8 cellular contexts compared by ENCODE assay signal in genomic region chr13:30421093-30422055, GRCh38.
A peak's percentile ranks its signal among the peaks of the same experiment; 100 is the strongest.
DNase-seq lines count a peak whose midpoint lies in the region; ATAC-seq and TF ChIP-seq lines count a peak whose summit lies in the region.

No MANE protein-coding gene starts in this region.

- H3K9ac ChIP-seq in DND-41 (ENCODE audit: low read depth, low read length): peak overlapping the region; percentile 69

- ATAC-seq in DND-41 (ENCODE audit: insufficient read depth, low read depth) (peak; percentile 55), GM18858 (IDR thresholded peaks at IDR 0.05; ENCODE audit: unreplicated experiment) (no peak)

- peaks cover 54% of the 10 kb centered on the region for H3K4me1 ChIP-seq in DND-41 (ENCODE audit: insufficient read depth, low read length)

- H3K27me3 ChIP-seq in DND-41 (ENCODE audit: insufficient read depth, low read length, poor library complexity) (no peaks in the 10 kb centered on the region), layer of hippocampus (ENCODE audit: control insufficient read depth, insufficient read depth, low read length) (no peaks in the 10 kb centered on the region)

- DNase-seq in DND-41 (peak; percentile 74), GOT3 (lab: John Stamatoyannopoulos, UW) (peak; percentile 18), NCI-H128 (lab: John Stamatoyannopoulos, UW; ENCODE audit: unreplicated experiment) (peak; percentile 39), dedifferentiated amniotic fluid mesenchymal stem cell (ENCODE audit: extremely low spot score) (peak; percentile 69)
- DNase-seq in stimulated activated CD4-positive, alpha-beta T cell treated with anti-CD3 and anti-CD28 coated beads, Interleukin-12 subunit alpha, Interleukin-12 subunit beta, amount 100 ng/mL, for 4 hours: peak; percentile 44

- peak overlapping the region; percentile 57; the same call in 1 of the 2 replicates for H2AFZ ChIP-seq in DND-41 (ENCODE audit: low read depth, low read length)

- peak overlapping the region; percentile 93 for H3K4me2 ChIP-seq in DND-41 (ENCODE audit: insufficient read depth, low read length)

- H3K27ac ChIP-seq in DND-41 (ENCODE audit: low read length) (peak overlapping the region; percentile 66), layer of hippocampus (ENCODE audit: low read depth, low read length) (peak overlapping the region; percentile 88)

- no peaks in the 10 kb centered on the region for H4K20me1 ChIP-seq in DND-41 (ENCODE audit: insufficient read depth, low read length)

- no peak for TF ChIP-seq CTCF in DND-41 (IDR thresholded peaks at IDR 0.05; ENCODE audit: borderline replicate concordance, extremely low read depth, low read length, poor library complexity, severe bottlenecking)
- TF ChIP-seq CTCF in WI38 (IDR thresholded peaks at IDR 0.05; ENCODE audit: low read depth, low read length): no peak

- H3K36me3 ChIP-seq in DND-41 (ENCODE audit: insufficient read depth, low read length): no peaks in the 10 kb centered on the region

- H3K4me3 ChIP-seq in DND-41 (ENCODE audit: low read depth in 1 of 2, low read length in 2 of 2) (peak overlapping the region in 1 of 2 experiments; percentile 86; a peak in 2 of 4 replicates), WI38 (ENCODE audit: low read depth, low read length) (peak overlapping the region; percentile 71)

- H3K9me3 ChIP-seq in DND-41 (ENCODE audit: insufficient read depth, low read length, severe bottlenecking): no peaks in the 10 kb centered on the region

- no peaks in the 10 kb centered on the region for H3K79me2 ChIP-seq in DND-41 (ENCODE audit: insufficient read depth, low read length)

Comparison
In these comparisons a context has a peak if more than half of its experiments do, and no peak if none do; other contexts are left out.
1. DNase-seq: peak in every context shown above with its lines; median percentile 74 in DND-41; 69 in dedifferentiated amniotic fluid mesenchymal stem cell; 44 in stimulated activated CD4-positive, alpha-beta T cell treated with anti-CD3 and anti-CD28 coated beads, Interleukin-12 subunit alpha, Interleukin-12 subunit beta, amount 100 ng/mL, for 4 hours; 39 in NCI-H128; 18 in GOT3.